6 cellular contexts compared by ENCODE assay signal in genomic region chr3:125957020-125957419, GRCh38. TPM values are rescaled to one million over a fixed set of nuclear protein-coding genes. Genes with fewer than 3 reads are reported as not detected.
"Had no signal": no experiment of that assay in that cellular context is flagged by ENCODE, and none has a peak within 500 bp of the region (broad histone marks: within the 10 kb centered on the region; RNA-seq: fewer than 3 reads in every experiment).

No MANE protein-coding gene starts in this region.

RNA-seq across cellular contexts. Expression of gene ROPN1B, which starts 12.0 kb away (rescaled TPM):
- total RNA-seq: GM23248, GM23338, H1, H7, H9, HFFc6 had no signal
- polyA plus RNA-seq: GM23248, GM23338 had no signal
